Comparison of ENCODE assay signal across 13 cellular contexts in the genomic region with DNA sequence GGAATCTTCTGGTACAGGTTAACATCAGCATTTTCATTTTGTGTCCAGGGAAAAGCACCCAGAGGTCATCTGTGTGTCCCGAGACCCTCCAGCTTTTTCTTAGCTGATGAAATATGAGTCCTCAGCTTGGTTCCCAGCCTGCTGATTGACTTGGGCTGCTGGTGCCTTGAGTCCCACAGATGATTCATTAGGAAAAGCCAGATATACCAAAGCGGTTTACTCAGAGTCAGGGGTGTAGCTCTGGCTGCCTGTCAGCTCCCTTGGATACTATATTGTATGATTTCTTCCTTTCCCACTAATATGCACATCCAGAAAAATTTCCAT. TPM values are rescaled to one million over a fixed set of nuclear protein-coding genes. Genes with fewer than 3 reads are reported as not detected.
DNase-seq lines count a peak whose midpoint lies in the region; ATAC-seq and TF ChIP-seq lines count a peak whose summit lies in the region.
"Had no signal": no experiment of that assay in that cellular context is flagged by ENCODE, and none has a peak within 500 bp of the region (broad histone marks: within the 10 kb centered on the region; RNA-seq: fewer than 3 reads in every experiment).

No MANE protein-coding gene starts in this region.

- H3K9me3 ChIP-seq in left lung, result no peaks in the 10 kb centered on the region
- H3K9me3 ChIP-seq in vagina, result no peaks in the 10 kb centered on the region

- H3K27me3 Mint-ChIP-seq in progenitor cell of endocrine pancreas, result no peaks in the 10 kb centered on the region

- TF ChIP-seq POLR2A in vagina (IDR thresholded peaks at IDR 0.05), result no peak

- H3K27ac ChIP-seq in coronary artery (peak overlapping the region; percentile 38 to 73), left lung (peak overlapping the region in 1 of 2 donors; percentile 64), vagina (peak overlapping the region; percentile 74)
- H3K27ac ChIP-seq: HL-60 had no signal

- no peak for TF ChIP-seq CTCF in coronary artery (IDR thresholded peaks at IDR 0.05)
- TF ChIP-seq CTCF in left lung (IDR thresholded peaks at IDR 0.05), result no peak
- TF ChIP-seq CTCF in vagina (IDR thresholded peaks at IDR 0.05), result no peak
- no peak for TF ChIP-seq CTCF in progenitor cell of endocrine pancreas (IDR thresholded peaks at IDR 0.05; ENCODE audit: unreplicated experiment)

- H3K4me1 Mint-ChIP-seq in progenitor cell of endocrine pancreas (ENCODE audit: low read depth), result no peaks in the 10 kb centered on the region
- H3K4me1 Mint-ChIP-seq: natural killer cell had no signal

- H3K4me3 Mint-ChIP-seq in progenitor cell of endocrine pancreas (ENCODE audit: low read depth), result no peak overlapping the region
- H3K4me3 Mint-ChIP-seq: activated T-cell treated with anti-CD3 and anti-CD28 coated beads, Interleukin-2, amount 50 U/mL, for 4 hours; natural killer cell had no signal

- ATAC-seq in left lung, result peak; percentile 55
- ATAC-seq in GM19023 (IDR thresholded peaks at IDR 0.05; ENCODE audit: unreplicated experiment), result no peak
- no peak for ATAC-seq in GM21360 (IDR thresholded peaks at IDR 0.05; ENCODE audit: unreplicated experiment)
- ATAC-seq: activated T-cell treated with anti-CD3 and anti-CD28 coated beads, Interleukin-2, amount 50 U/mL, for 4 hours; natural killer cell had no signal

- H3K4me3 ChIP-seq in coronary artery (no peak overlapping the region), left lung (no peak overlapping the region), vagina (no peak overlapping the region)

- no peak overlapping the region for H3K27ac Mint-ChIP-seq in progenitor cell of endocrine pancreas
- H3K27ac Mint-ChIP-seq: natural killer cell had no signal

- peak; percentile 99 for DNase-seq in LHCN-M2 (ENCODE audit: low read depth)
- DNase-seq in coronary artery (ENCODE audit: low spot score), result no peak
- no peak for DNase-seq in left lung
- DNase-seq in vagina (ENCODE audit: extremely low spot score in 2 of 2), result no peak
- no peak for DNase-seq in progenitor cell of endocrine pancreas (ENCODE audit: low spot score, unreplicated experiment)
- DNase-seq: activated T-cell treated with anti-CD3 and anti-CD28 coated beads, Interleukin-2, amount 50 U/mL, for 4 hours; natural killer cell; NCI-H1417; NK-92 treated with Interleukin-12 subunit alpha and Interleukin-12 subunit beta, amount 100 ng/mL, for 24 hours; stimulated activated naive CD4-positive, alpha-beta T cell had no signal

- H3K36me3 ChIP-seq in left lung (peaks cover 0 to 82% of the 10 kb centered on the region in 2 donors), vagina (peaks cover 0 to 5% of the 10 kb centered on the region in 2 donors)

- intact Hi-C loops in left lung (cut with DNase I), result no loop called here
- intact Hi-C loops in vagina (cut with DNase I), result no loop called here

- H3K36me3 Mint-ChIP-seq in progenitor cell of endocrine pancreas (ENCODE audit: insufficient read depth), result peaks cover 8% of the 10 kb centered on the region

- no peaks in the 10 kb centered on the region for H3K27me3 ChIP-seq in left lung
- H3K27me3 ChIP-seq in vagina, result no peaks in the 10 kb centered on the region

- H3K9me3 Mint-ChIP-seq in progenitor cell of endocrine pancreas (ENCODE audit: low read depth), result no peaks in the 10 kb centered on the region
- H3K9me3 Mint-ChIP-seq: activated T-cell treated with anti-CD3 and anti-CD28 coated beads, Interleukin-2, amount 50 U/mL, for 4 hours; natural killer cell had no signal

- no peaks in the 10 kb centered on the region for H3K4me1 ChIP-seq in left lung
- peaks cover 15% of the 10 kb centered on the region for H3K4me1 ChIP-seq in vagina

RNA-seq across cellular contexts. Expression of a gene that starts 43.7 kb away (rescaled TPM):
- 0.06 TPM in 1 of 2 replicates, not detected in the other for total RNA-seq in LHCN-M2 (2014; rRNA removed)
- 0.04 TPM for polyA plus RNA-seq in LHCN-M2 (2012)
- total RNA-seq in left lung, result 1 to 10 TPM in 1 of 2 donors, under 1 TPM in 1; 0.26 to 1.3 TPM
- total RNA-seq in vagina, result 4.4 TPM
- total RNA-seq in progenitor cell of endocrine pancreas, result not detected in 2 replicates
- total RNA-seq: activated T-cell treated with anti-CD3 and anti-CD28 coated beads, Interleukin-2, amount 50 U/mL, for 4 hours; natural killer cell had no signal
